ENCODE assay signal across 18 cellular contexts in genomic region chrY:19268376-19268775, GRCh38.
"Had no signal": no experiment of that assay in that cellular context is flagged by ENCODE, and none has a peak within 500 bp of the region (broad histone marks: within the 10 kb centered on the region; RNA-seq: fewer than 3 reads in every experiment).

No MANE protein-coding gene starts in this region.

- H3K27ac ChIP-seq: coronary artery, esophagus muscularis mucosa, hepatocyte, neutrophil, suprapubic skin, thyroid gland had no signal

- DNase-seq: effector CD4-positive, alpha-beta T cell; endodermal cell; head of caudate nucleus; mammary epithelial cell; naive thymus-derived CD4-positive, alpha-beta T cell; right cardiac atrium; stimulated activated CD4-positive, alpha-beta T cell treated with anti-CD3 and anti-CD28 coated beads, Interleukin-4, amount 100 ng/mL, for 1 hour; stimulated activated CD8-positive, alpha-beta memory T cell treated with anti-CD3 and anti-CD28 coated beads, Interleukin-4, amount 100 ng/mL, for 48 hours; stimulated activated naive CD8-positive, alpha-beta T cell treated with anti-CD3 and anti-CD28 coated beads, Interleukin-15, Interleukin-2, amounts not matched to agents 100 U/mL and 50 U/mL, for 24 hours; thyroid gland had no signal

- H3K27me3 Mint-ChIP-seq: naive thymus-derived CD4-positive, alpha-beta T cell; type B pancreatic cell had no signal

- H3K27ac Mint-ChIP-seq: endodermal cell; naive thymus-derived CD4-positive, alpha-beta T cell; stimulated activated effector memory CD8-positive, alpha-beta T cell treated with anti-CD3 and anti-CD28 coated beads, Interleukin-12 subunit alpha, Interleukin-12 subunit beta, amount 100 ng/mL, for 72 hours; type B pancreatic cell had no signal

- H3K9me3 Mint-ChIP-seq: endodermal cell; naive thymus-derived CD4-positive, alpha-beta T cell; stimulated activated effector memory CD8-positive, alpha-beta T cell treated with anti-CD3 and anti-CD28 coated beads, Interleukin-12 subunit alpha, Interleukin-12 subunit beta, amount 100 ng/mL, for 72 hours; type B pancreatic cell had no signal

- H3K27me3 ChIP-seq: esophagus muscularis mucosa, hepatocyte, neutrophil, suprapubic skin, thyroid gland had no signal

- ATAC-seq: left lobe of liver; naive thymus-derived CD4-positive, alpha-beta T cell; right cardiac atrium; stimulated activated effector memory CD8-positive, alpha-beta T cell treated with anti-CD3 and anti-CD28 coated beads, Interleukin-12 subunit alpha, Interleukin-12 subunit beta, amount 100 ng/mL, for 72 hours; stimulated activated naive CD8-positive, alpha-beta T cell treated with anti-CD3 and anti-CD28 coated beads, Interleukin-15, Interleukin-2, amounts not matched to agents 100 U/mL and 50 U/mL, for 24 hours had no signal

- H3K4me3 Mint-ChIP-seq: endodermal cell; naive thymus-derived CD4-positive, alpha-beta T cell; stimulated activated effector memory CD8-positive, alpha-beta T cell treated with anti-CD3 and anti-CD28 coated beads, Interleukin-12 subunit alpha, Interleukin-12 subunit beta, amount 100 ng/mL, for 72 hours; type B pancreatic cell had no signal

- H3K4me1 Mint-ChIP-seq: endodermal cell; stimulated activated effector memory CD8-positive, alpha-beta T cell treated with anti-CD3 and anti-CD28 coated beads, Interleukin-12 subunit alpha, Interleukin-12 subunit beta, amount 100 ng/mL, for 72 hours had no signal

- H3K4me1 ChIP-seq: thyroid gland had no signal

- H3K36me3 Mint-ChIP-seq: naive thymus-derived CD4-positive, alpha-beta T cell; stimulated activated effector memory CD8-positive, alpha-beta T cell treated with anti-CD3 and anti-CD28 coated beads, Interleukin-12 subunit alpha, Interleukin-12 subunit beta, amount 100 ng/mL, for 72 hours; type B pancreatic cell had no signal
